Comparison of ENCODE assay signal across 1 cellular context in genomic region chr10:557792-558328, GRCh38.
A peak's percentile ranks its signal among the peaks of the same experiment; 100 is the strongest.
TF ChIP-seq lines count a peak whose summit lies in the region.

No MANE protein-coding gene starts in this region.

TF ChIP-seq in H1, 55 proteins besides CTCF, POLR2A, EP300 and RAD21 (continued from another document):
- TF ChIP-seq ATF2 (IDR thresholded peaks at IDR 0.05; ENCODE audit: low read length): no peak
- TF ChIP-seq USF2 (IDR thresholded peaks at IDR 0.05; ENCODE audit: low read length): peak; percentile 67
